Comparison of ENCODE assay signal across 1 cellular context in the genomic region with DNA sequence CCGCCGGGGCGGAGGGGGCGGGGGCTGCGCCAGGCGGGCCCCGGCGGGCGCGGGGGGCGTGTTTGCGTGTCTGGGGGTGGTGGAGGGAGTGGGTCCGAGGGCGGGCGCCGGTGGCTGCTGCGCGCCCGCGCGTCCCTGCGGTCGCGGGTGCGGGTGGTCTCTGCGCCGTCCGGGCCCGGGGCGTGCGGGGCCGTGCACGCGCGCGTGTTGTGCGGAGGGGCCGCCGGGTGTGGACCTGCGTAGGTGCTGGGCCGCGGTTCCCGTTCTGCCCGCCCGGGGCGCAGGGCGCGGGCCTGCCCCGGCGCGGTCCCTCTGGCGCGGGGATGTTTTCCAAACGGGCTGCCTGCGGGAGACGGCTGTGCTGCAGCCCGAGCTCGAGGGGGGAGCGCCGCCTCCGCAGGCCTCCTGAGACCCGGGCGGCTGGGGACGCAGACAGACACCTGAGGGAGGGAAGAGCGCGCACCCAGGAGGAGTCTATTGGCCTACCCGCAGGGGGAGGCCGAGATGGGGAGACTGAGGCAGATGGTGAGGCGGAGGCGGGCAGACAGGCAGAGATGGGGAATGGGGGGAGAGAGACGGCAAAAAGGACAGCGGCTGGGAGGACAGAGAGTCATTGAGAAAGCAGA.
TF ChIP-seq lines count a peak whose summit lies in the region.

No MANE protein-coding gene starts in this region.

TF ChIP-seq in HepG2, 621 proteins besides CTCF, POLR2A, EP300 and RAD21 (continues in another document):
- no peak for TF ChIP-seq ZBTB8A (CRISPR knock-in tag; IDR thresholded peaks at IDR 0.05; ENCODE audit: borderline replicate concordance, low read depth)
- no peak for TF ChIP-seq REXO4 (CRISPR knock-in tag; IDR thresholded peaks at IDR 0.05; ENCODE audit: borderline replicate concordance)
- TF ChIP-seq POGZ (CRISPR knock-in tag; IDR thresholded peaks at IDR 0.05), result no peak
- TF ChIP-seq NFRKB (IDR thresholded peaks at IDR 0.05), result no peak
- no peak for TF ChIP-seq FOXO1 (CRISPR knock-in tag; IDR thresholded peaks at IDR 0.05)
- TF ChIP-seq NR2C2 (CRISPR knock-in tag; IDR thresholded peaks at IDR 0.05; ENCODE audit: borderline replicate concordance), result no peak; the same call in 1 of the 2 replicates
- no peak for TF ChIP-seq RARA (CRISPR knock-in tag; IDR thresholded peaks at IDR 0.05)
- no peak for TF ChIP-seq THAP11 (CRISPR knock-in tag; IDR thresholded peaks at IDR 0.05)
- no peak for TF ChIP-seq YEATS4 (CRISPR knock-in tag; IDR thresholded peaks at IDR 0.05; ENCODE audit: borderline replicate concordance)
- TF ChIP-seq RBFOX2 (IDR thresholded peaks at IDR 0.05; ENCODE audit: low read depth, low read length), result no peak; the same call in none of the 2 replicates
- TF ChIP-seq ZNF282 (IDR thresholded peaks at IDR 0.05; ENCODE audit: partially characterized antibody), result no peak
- no peak; the same call in 1 of the 2 replicates for TF ChIP-seq SALL2 (CRISPR knock-in tag; IDR thresholded peaks at IDR 0.05)
- TF ChIP-seq RAD51 (IDR thresholded peaks at IDR 0.05; ENCODE audit: borderline replicate concordance), result no peak
- TF ChIP-seq ZNF12 (CRISPR knock-in tag; IDR thresholded peaks at IDR 0.05), result no peak
- peak; percentile 26; the same call in 1 of the 2 replicates for TF ChIP-seq SIN3A (IDR thresholded peaks at IDR 0.05; ENCODE audit: borderline replicate concordance, low read depth, low read length)
- no peak for TF ChIP-seq HNF1B (CRISPR knock-in tag; IDR thresholded peaks at IDR 0.05)
- no peak for TF ChIP-seq ATM (IDR thresholded peaks at IDR 0.05; ENCODE audit: borderline replicate concordance)
- TF ChIP-seq DPF2 (CRISPR knock-in tag; IDR thresholded peaks at IDR 0.05; ENCODE audit: borderline replicate concordance, low read depth), result no peak
- TF ChIP-seq ZSCAN20 (CRISPR knock-in tag; IDR thresholded peaks at IDR 0.05; ENCODE audit: borderline replicate concordance), result no peak
- no peak for TF ChIP-seq NFIC (IDR thresholded peaks at IDR 0.05; ENCODE audit: low read length)
- TF ChIP-seq ZNF7 (CRISPR knock-in tag; IDR thresholded peaks at IDR 0.05), result no peak
- TF ChIP-seq GATA4 (IDR thresholded peaks at IDR 0.05; ENCODE audit: borderline replicate concordance, low read depth), result no peak
- TF ChIP-seq ZNF225 (CRISPR knock-in tag; IDR thresholded peaks at IDR 0.05), result no peak
- TF ChIP-seq ZNF782 (CRISPR knock-in tag; IDR thresholded peaks at IDR 0.05; ENCODE audit: borderline replicate concordance), result no peak
- TF ChIP-seq, protein P1, sequence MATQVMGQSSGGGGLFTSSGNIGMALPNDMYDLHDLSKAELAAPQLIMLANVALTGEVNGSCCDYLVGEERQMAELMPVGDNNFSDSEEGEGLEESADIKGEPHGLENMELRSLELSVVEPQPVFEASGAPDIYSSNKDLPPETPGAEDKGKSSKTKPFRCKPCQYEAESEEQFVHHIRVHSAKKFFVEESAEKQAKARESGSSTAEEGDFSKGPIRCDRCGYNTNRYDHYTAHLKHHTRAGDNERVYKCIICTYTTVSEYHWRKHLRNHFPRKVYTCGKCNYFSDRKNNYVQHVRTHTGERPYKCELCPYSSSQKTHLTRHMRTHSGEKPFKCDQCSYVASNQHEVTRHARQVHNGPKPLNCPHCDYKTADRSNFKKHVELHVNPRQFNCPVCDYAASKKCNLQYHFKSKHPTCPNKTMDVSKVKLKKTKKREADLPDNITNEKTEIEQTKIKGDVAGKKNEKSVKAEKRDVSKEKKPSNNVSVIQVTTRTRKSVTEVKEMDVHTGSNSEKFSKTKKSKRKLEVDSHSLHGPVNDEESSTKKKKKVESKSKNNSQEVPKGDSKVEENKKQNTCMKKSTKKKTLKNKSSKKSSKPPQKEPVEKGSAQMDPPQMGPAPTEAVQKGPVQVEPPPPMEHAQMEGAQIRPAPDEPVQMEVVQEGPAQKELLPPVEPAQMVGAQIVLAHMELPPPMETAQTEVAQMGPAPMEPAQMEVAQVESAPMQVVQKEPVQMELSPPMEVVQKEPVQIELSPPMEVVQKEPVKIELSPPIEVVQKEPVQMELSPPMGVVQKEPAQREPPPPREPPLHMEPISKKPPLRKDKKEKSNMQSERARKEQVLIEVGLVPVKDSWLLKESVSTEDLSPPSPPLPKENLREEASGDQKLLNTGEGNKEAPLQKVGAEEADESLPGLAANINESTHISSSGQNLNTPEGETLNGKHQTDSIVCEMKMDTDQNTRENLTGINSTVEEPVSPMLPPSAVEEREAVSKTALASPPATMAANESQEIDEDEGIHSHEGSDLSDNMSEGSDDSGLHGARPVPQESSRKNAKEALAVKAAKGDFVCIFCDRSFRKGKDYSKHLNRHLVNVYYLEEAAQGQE (IDR thresholded peaks at IDR 0.05; ENCODE audit: borderline replicate concordance in 1 of 2, low read depth in 1 of 2, low read length in 2 of 2), result no peak
- TF ChIP-seq, protein P2, sequence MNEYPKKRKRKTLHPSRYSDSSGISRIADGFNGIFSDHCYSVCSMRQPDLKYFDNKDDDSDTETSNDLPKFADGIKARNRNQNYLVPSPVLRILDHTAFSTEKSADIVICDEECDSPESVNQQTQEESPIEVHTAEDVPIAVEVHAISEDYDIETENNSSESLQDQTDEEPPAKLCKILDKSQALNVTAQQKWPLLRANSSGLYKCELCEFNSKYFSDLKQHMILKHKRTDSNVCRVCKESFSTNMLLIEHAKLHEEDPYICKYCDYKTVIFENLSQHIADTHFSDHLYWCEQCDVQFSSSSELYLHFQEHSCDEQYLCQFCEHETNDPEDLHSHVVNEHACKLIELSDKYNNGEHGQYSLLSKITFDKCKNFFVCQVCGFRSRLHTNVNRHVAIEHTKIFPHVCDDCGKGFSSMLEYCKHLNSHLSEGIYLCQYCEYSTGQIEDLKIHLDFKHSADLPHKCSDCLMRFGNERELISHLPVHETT (CRISPR knock-in tag; conservative IDR thresholded peaks at IDR 0.05), result no peak
- TF ChIP-seq SP4 (CRISPR knock-in tag; IDR thresholded peaks at IDR 0.05), result no peak
- no peak for TF ChIP-seq JUN (CRISPR knock-in tag; IDR thresholded peaks at IDR 0.05)
- TF ChIP-seq ZNF253 (CRISPR knock-in tag; IDR thresholded peaks at IDR 0.05; ENCODE audit: borderline replicate concordance), result no peak
- no peak for TF ChIP-seq KLF12 (CRISPR knock-in tag; IDR thresholded peaks at IDR 0.05; ENCODE audit: borderline replicate concordance)
- TF ChIP-seq IRF2 (CRISPR knock-in tag; IDR thresholded peaks at IDR 0.05), result no peak
- TF ChIP-seq ZNF546 (CRISPR knock-in tag; conservative IDR thresholded peaks at IDR 0.05), result no peak
- TF ChIP-seq ZNF710 (CRISPR knock-in tag; IDR thresholded peaks at IDR 0.05; ENCODE audit: borderline replicate concordance), result no peak
- no peak for TF ChIP-seq KAT2B (IDR thresholded peaks at IDR 0.05; ENCODE audit: borderline replicate concordance, low read depth, low read length)
- TF ChIP-seq CBFB (CRISPR knock-in tag; IDR thresholded peaks at IDR 0.05), result no peak
- peak; percentile 52; the same call in 1 of the 2 replicates for TF ChIP-seq ZFX (CRISPR knock-in tag; IDR thresholded peaks at IDR 0.05; ENCODE audit: low read depth)
- no peak for TF ChIP-seq ARHGAP35 (CRISPR knock-in tag; IDR thresholded peaks at IDR 0.05; ENCODE audit: borderline replicate concordance)
- no peak for TF ChIP-seq CSRNP1 (CRISPR knock-in tag; IDR thresholded peaks at IDR 0.05)
- TF ChIP-seq RELA (CRISPR knock-in tag; IDR thresholded peaks at IDR 0.05), result no peak
- TF ChIP-seq SIN3B (IDR thresholded peaks at IDR 0.05; ENCODE audit: low read length), result no peak
- TF ChIP-seq ELK4 (CRISPR knock-in tag; IDR thresholded peaks at IDR 0.05; ENCODE audit: borderline replicate concordance), result no peak
- no peak for TF ChIP-seq PTBP1 (IDR thresholded peaks at IDR 0.05; ENCODE audit: low read depth, low read length, poor library complexity, severe bottlenecking)
- no peak for TF ChIP-seq ASH2L (IDR thresholded peaks at IDR 0.05; ENCODE audit: insufficient read length, low read depth, low read length)
- 0 out of 2 replicates have a peak, but pooled peaks have one; percentile 11 for TF ChIP-seq ARID2 (CRISPR knock-in tag; IDR thresholded peaks at IDR 0.05; ENCODE audit: borderline replicate concordance)
- TF ChIP-seq, protein P3, sequence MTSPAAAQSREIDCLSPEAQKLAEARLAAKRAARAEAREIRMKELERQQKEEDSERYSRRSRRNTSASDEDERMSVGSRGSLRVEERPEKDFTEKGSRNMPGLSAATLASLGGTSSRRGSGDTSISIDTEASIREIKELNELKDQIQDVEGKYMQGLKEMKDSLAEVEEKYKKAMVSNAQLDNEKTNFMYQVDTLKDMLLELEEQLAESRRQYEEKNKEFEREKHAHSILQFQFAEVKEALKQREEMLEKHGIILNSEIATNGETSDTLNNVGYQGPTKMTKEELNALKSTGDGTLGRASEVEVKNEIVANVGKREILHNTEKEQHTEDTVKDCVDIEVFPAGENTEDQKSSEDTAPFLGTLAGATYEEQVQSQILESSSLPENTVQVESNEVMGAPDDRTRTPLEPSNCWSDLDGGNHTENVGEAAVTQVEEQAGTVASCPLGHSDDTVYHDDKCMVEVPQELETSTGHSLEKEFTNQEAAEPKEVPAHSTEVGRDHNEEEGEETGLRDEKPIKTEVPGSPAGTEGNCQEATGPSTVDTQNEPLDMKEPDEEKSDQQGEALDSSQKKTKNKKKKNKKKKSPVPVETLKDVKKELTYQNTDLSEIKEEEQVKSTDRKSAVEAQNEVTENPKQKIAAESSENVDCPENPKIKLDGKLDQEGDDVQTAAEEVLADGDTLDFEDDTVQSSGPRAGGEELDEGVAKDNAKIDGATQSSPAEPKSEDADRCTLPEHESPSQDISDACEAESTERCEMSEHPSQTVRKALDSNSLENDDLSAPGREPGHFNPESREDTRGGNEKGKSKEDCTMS (CRISPR knock-in tag; conservative IDR thresholded peaks at IDR 0.05), result no peak
- TF ChIP-seq TMF1 (CRISPR knock-in tag; IDR thresholded peaks at IDR 0.05; ENCODE audit: low read depth), result peak; percentile 33; the same call in 1 of the 2 replicates
- TF ChIP-seq, protein P4, sequence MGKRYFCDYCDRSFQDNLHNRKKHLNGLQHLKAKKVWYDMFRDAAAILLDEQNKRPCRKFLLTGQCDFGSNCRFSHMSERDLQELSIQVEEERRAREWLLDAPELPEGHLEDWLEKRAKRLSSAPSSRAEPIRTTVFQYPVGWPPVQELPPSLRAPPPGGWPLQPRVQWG (CRISPR knock-in tag; IDR thresholded peaks at IDR 0.05; ENCODE audit: borderline replicate concordance, low read depth), result no peak
- 0 out of 2 replicates have a peak, but pooled peaks have one; percentile 28 for TF ChIP-seq SMAD1 (CRISPR knock-in tag; IDR thresholded peaks at IDR 0.05; ENCODE audit: borderline replicate concordance, low read depth)
- no peak for TF ChIP-seq ZNF605 (CRISPR knock-in tag; IDR thresholded peaks at IDR 0.05)
- TF ChIP-seq PHB2 (IDR thresholded peaks at IDR 0.05; ENCODE audit: partially characterized antibody), result no peak
- peak; percentile 43; the same call in 1 of the 2 replicates for TF ChIP-seq ZIK1 (CRISPR knock-in tag; IDR thresholded peaks at IDR 0.05; ENCODE audit: borderline replicate concordance, low read depth)
